ENCODE assay signal across 11 cellular contexts in the genomic region with DNA sequence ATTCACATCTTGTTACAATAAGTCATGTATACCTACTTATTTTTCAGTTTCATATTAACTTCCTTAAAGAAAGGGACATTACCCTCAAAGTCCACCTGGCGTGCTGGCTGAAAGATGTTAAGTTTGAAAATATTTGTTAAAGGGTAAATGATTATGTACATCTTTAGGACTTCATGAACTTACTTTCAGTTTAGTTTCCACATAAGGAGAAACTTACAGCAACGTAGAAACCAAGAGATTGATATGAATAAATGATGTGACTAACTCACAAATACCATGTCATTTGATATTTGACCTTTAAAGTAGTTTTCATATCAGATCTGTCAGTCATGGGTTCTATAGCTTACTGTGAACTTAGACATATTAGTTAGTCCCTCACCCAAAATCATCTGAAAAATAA. TPM values are rescaled to one million over a fixed set of nuclear protein-coding genes. Genes with fewer than 3 reads are reported as not detected.
A peak's percentile ranks its signal among the peaks of the same experiment; 100 is the strongest.
DNase-seq lines count a peak whose midpoint lies in the region; ATAC-seq and TF ChIP-seq lines count a peak whose summit lies in the region.
"Had no signal": no experiment of that assay in that cellular context is flagged by ENCODE, and none has a peak within 500 bp of the region (broad histone marks: within the 10 kb centered on the region; RNA-seq: fewer than 3 reads in every experiment).

No MANE protein-coding gene starts in this region.

- H2AK5ac ChIP-seq in trophoblast cell (ENCODE audit: low read length), result no peak overlapping the region

- H4K8ac ChIP-seq in trophoblast cell (ENCODE audit: low read depth, low read length), result no peak overlapping the region

- no peak overlapping the region for H2BK12ac ChIP-seq in trophoblast cell (ENCODE audit: low read length)

- CTCF ChIA-PET in HEK293T (lab: Yijun Ruan, JAX), result no interaction called here

- peaks cover 60% of the 10 kb centered on the region for H3K4me1 Mint-ChIP-seq in activated T-helper 1 cell treated with anti-CD3 and anti-CD28 coated beads, Interleukin-12 subunit alpha, Interleukin-12 subunit beta, Interleukin-2, Interleukin-4 antibody, amounts not matched to agents 30 ng/mL and 10 ng/mL and 1 ng/mL, durations not matched to agents 14 hours and 24 hours and 36 hours (ENCODE audit: low read depth)
- H3K4me1 Mint-ChIP-seq: brain had no signal

- H3K27ac Mint-ChIP-seq in activated T-helper 1 cell treated with anti-CD3 and anti-CD28 coated beads, Interleukin-12 subunit alpha, Interleukin-12 subunit beta, Interleukin-2, Interleukin-4 antibody, amounts not matched to agents 30 ng/mL and 10 ng/mL and 1 ng/mL, durations not matched to agents 14 hours and 24 hours and 36 hours, result peak overlapping the region; percentile 97
- H3K27ac Mint-ChIP-seq: brain had no signal

- no peak overlapping the region for H3K23ac ChIP-seq in trophoblast cell (ENCODE audit: low read length)

- H4K12ac ChIP-seq in trophoblast cell (ENCODE audit: low read depth, low read length), result no peak overlapping the region

- no peak overlapping the region for H3K18ac ChIP-seq in trophoblast cell (ENCODE audit: low read length)

- H3K27me3 ChIP-seq in BLaER1 treated with 17β-estradiol and CSF1 and Interleukin-3, amounts not matched to agents 10 nM and 100 nM, result no peaks in the 10 kb centered on the region
- H3K27me3 ChIP-seq in trophoblast cell (ENCODE audit: insufficient read depth, low read length), result no peaks in the 10 kb centered on the region
- H3K27me3 ChIP-seq: ovary had no signal

- H3K9me3 ChIP-seq in BLaER1 treated with 17β-estradiol and CSF1 and Interleukin-3, amounts not matched to agents 10 nM and 100 nM (replicated peaks in 1 of 11), result peaks cover 0 to 40% (median 13%) of the 10 kb centered on the region in 11 experiments; a peak in 15 of 22 replicates
- no peaks in the 10 kb centered on the region for H3K9me3 ChIP-seq in trophoblast cell (ENCODE audit: insufficient read depth, low read depth, low read length)
- H3K9me3 ChIP-seq: ovary had no signal

- H3K27me3 Mint-ChIP-seq in activated T-helper 1 cell treated with anti-CD3 and anti-CD28 coated beads, Interleukin-12 subunit alpha, Interleukin-12 subunit beta, Interleukin-2, Interleukin-4 antibody, amounts not matched to agents 30 ng/mL and 10 ng/mL and 1 ng/mL, durations not matched to agents 14 hours and 24 hours and 36 hours (ENCODE audit: insufficient read depth), result no peaks in the 10 kb centered on the region
- H3K27me3 Mint-ChIP-seq: brain had no signal

- H2BK5ac ChIP-seq in trophoblast cell (ENCODE audit: low read depth, low read length, poor library complexity), result no peak overlapping the region

- no peaks in the 10 kb centered on the region for H4K20me1 ChIP-seq in BLaER1 treated with 17β-estradiol and CSF1 and Interleukin-3, amounts not matched to agents 10 nM and 100 nM

- intact Hi-C loops in activated T-helper 1 cell treated with anti-CD3 and anti-CD28 coated beads, Interleukin-12 subunit alpha, Interleukin-12 subunit beta, Interleukin-2, Interleukin-4 antibody, amounts not matched to agents 30 ng/mL and 10 ng/mL and 1 ng/mL, durations not matched to agents 14 hours and 24 hours and 36 hours (cut with micrococcal nuclease), result loop anchor here (1.0 kb wide), 4 partner anchors 8 to 423 kb away; no protein-coding TSS in a partner anchor

- WGBS in trophoblast cell (ENCODE audit: extremely low coverage, insufficient coverage, insufficient read length), result no CpG with 5 or more reads among the region's 2 CpGs

- H3K9ac ChIP-seq in BLaER1 treated with 17β-estradiol and CSF1 and Interleukin-3, amounts not matched to agents 10 nM and 100 nM, result no peak overlapping the region; a peak in 1 of 22 replicates
- H3K9ac ChIP-seq in trophoblast cell (ENCODE audit: low read length), result no peak overlapping the region

- H4K91ac ChIP-seq in trophoblast cell (ENCODE audit: low read depth, low read length), result no peak overlapping the region

- H3K9me3 Mint-ChIP-seq in activated T-helper 1 cell treated with anti-CD3 and anti-CD28 coated beads, Interleukin-12 subunit alpha, Interleukin-12 subunit beta, Interleukin-2, Interleukin-4 antibody, amounts not matched to agents 30 ng/mL and 10 ng/mL and 1 ng/mL, durations not matched to agents 14 hours and 24 hours and 36 hours, result no peaks in the 10 kb centered on the region
- H3K9me3 Mint-ChIP-seq: brain had no signal

- peaks cover 3% of the 10 kb centered on the region for H3K79me1 ChIP-seq in trophoblast cell (ENCODE audit: low read length)

- no peak overlapping the region for H3K4me3 ChIP-seq in BLaER1 treated with 17β-estradiol and CSF1 and Interleukin-3, amounts not matched to agents 10 nM and 100 nM
- H3K4me3 ChIP-seq in trophoblast cell (ENCODE audit: low read depth, low read length), result no peak overlapping the region
- H3K4me3 ChIP-seq: ovary had no signal

- H3K36me3 Mint-ChIP-seq in activated T-helper 1 cell treated with anti-CD3 and anti-CD28 coated beads, Interleukin-12 subunit alpha, Interleukin-12 subunit beta, Interleukin-2, Interleukin-4 antibody, amounts not matched to agents 30 ng/mL and 10 ng/mL and 1 ng/mL, durations not matched to agents 14 hours and 24 hours and 36 hours (ENCODE audit: low read depth), result peaks cover 60% of the 10 kb centered on the region

- peak overlapping the region in 10 of 11 experiments; percentile 9 to 82 (median 76); a peak in 15 of 22 replicates for H3K27ac ChIP-seq in BLaER1 treated with 17β-estradiol and CSF1 and Interleukin-3, amounts not matched to agents 10 nM and 100 nM
- no peak overlapping the region for H3K27ac ChIP-seq in trophoblast cell (ENCODE audit: low read depth, low read length)
- H3K27ac ChIP-seq: ovary had no signal

- no peak overlapping the region for H2BK120ac ChIP-seq in trophoblast cell (ENCODE audit: insufficient read depth, low read length, poor library complexity)

- no peak for DNase-seq in activated T-helper 1 cell treated with anti-CD3 and anti-CD28 coated beads, Interleukin-12 subunit alpha, Interleukin-12 subunit beta, Interleukin-2, Interleukin-4 antibody, amounts not matched to agents 30 ng/mL and 10 ng/mL and 1 ng/mL, durations not matched to agents 14 hours and 24 hours and 36 hours (ENCODE audit: low spot score)
- DNase-seq in SKM-1 (lab: John Stamatoyannopoulos, UW; ENCODE audit: unreplicated experiment) (no peak), trophoblast cell (no peak), DMS114 treated with DMSO at 0.1 percent for 48 hours (lab: John Stamatoyannopoulos, UW; ENCODE audit: unreplicated experiment) (no peak), HEK293T (ENCODE audit: extremely low spot score) (no peak)
- DNase-seq: COR-L47 had no signal

- peaks cover 48 to 61% (median 57%) of the 10 kb centered on the region in 10 experiments for H3K4me1 ChIP-seq in BLaER1 treated with 17β-estradiol and CSF1 and Interleukin-3, amounts not matched to agents 10 nM and 100 nM
- H3K4me1 ChIP-seq in trophoblast cell (ENCODE audit: control insufficient read depth in 1 of 2, insufficient read depth in 2 of 2, low read length in 2 of 2), result peaks cover 2 to 4% of the 10 kb centered on the region in 2 experiments

- H2AFZ ChIP-seq in trophoblast cell (ENCODE audit: insufficient read depth, low read length, poor library complexity), result no peak overlapping the region

- POLR2A ChIA-PET in HEK293T (lab: Yijun Ruan, JAX), result no interaction called here

- H3K79me2 ChIP-seq in trophoblast cell (ENCODE audit: control insufficient read depth, insufficient read depth, low read length, poor library complexity), result no peaks in the 10 kb centered on the region

- H3K4me2 ChIP-seq in BLaER1 treated with 17β-estradiol and CSF1 and Interleukin-3, amounts not matched to agents 10 nM and 100 nM, result peak overlapping the region; percentile 67 to 85 (median 76)
- H3K4me2 ChIP-seq in trophoblast cell (ENCODE audit: low read length), result no peak overlapping the region

- peak; percentile 53 for ATAC-seq in GM19025 (IDR thresholded peaks at IDR 0.05; ENCODE audit: low read depth, unreplicated experiment)
- ATAC-seq in HG02938 (IDR thresholded peaks at IDR 0.05; ENCODE audit: unreplicated experiment), result peak; percentile 46

- peak overlapping the region; percentile 90 for H3K4me3 Mint-ChIP-seq in activated T-helper 1 cell treated with anti-CD3 and anti-CD28 coated beads, Interleukin-12 subunit alpha, Interleukin-12 subunit beta, Interleukin-2, Interleukin-4 antibody, amounts not matched to agents 30 ng/mL and 10 ng/mL and 1 ng/mL, durations not matched to agents 14 hours and 24 hours and 36 hours
- H3K4me3 Mint-ChIP-seq: brain had no signal

- no peak overlapping the region for H3K14ac ChIP-seq in trophoblast cell (ENCODE audit: low read length)

- H3K4ac ChIP-seq in trophoblast cell (ENCODE audit: low read depth, low read length), result no peak overlapping the region

- peaks cover 3 to 54% (median 39%) of the 10 kb centered on the region in 11 experiments; a peak in 19 of 22 replicates for H3K36me3 ChIP-seq in BLaER1 treated with 17β-estradiol and CSF1 and Interleukin-3, amounts not matched to agents 10 nM and 100 nM
- peaks cover 0 to 2% of the 10 kb centered on the region in 2 experiments for H3K36me3 ChIP-seq in trophoblast cell (ENCODE audit: control insufficient read depth in 1 of 2, insufficient read depth in 2 of 2, low read length in 2 of 2)
- H3K36me3 ChIP-seq: ovary had no signal

TF ChIP-seq in HEK293T, 16 proteins besides CTCF, POLR2A, EP300 and RAD21:
- no peak for TF ChIP-seq SUZ12 (IDR thresholded peaks at IDR 0.05)
- TF ChIP-seq SP1 (IDR thresholded peaks at IDR 0.05), result no peak
- no peak for TF ChIP-seq HDGF (IDR thresholded peaks at IDR 0.05; ENCODE audit: borderline replicate concordance)
- TF ChIP-seq ZNF384 (IDR thresholded peaks at IDR 0.05), result no peak
- no peak for TF ChIP-seq FOXM1 (IDR thresholded peaks at IDR 0.05; ENCODE audit: borderline replicate concordance)

RNA-seq across cellular contexts. Expression of a gene that starts 2.1 kb away (rescaled TPM):
- total RNA-seq in activated T-helper 1 cell treated with anti-CD3 and anti-CD28 coated beads, Interleukin-12 subunit alpha, Interleukin-12 subunit beta, Interleukin-2, Interleukin-4 antibody, amounts not matched to agents 30 ng/mL and 10 ng/mL and 1 ng/mL, durations not matched to agents 14 hours and 24 hours and 36 hours, result 371 and 395 TPM in 2 replicates
- 2.8 TPM in 2 replicates for polyA plus RNA-seq in trophoblast cell (2013)

RNA-seq across cellular contexts. Expression of a gene that starts 59.7 kb away (rescaled TPM):
- total RNA-seq in activated T-helper 1 cell treated with anti-CD3 and anti-CD28 coated beads, Interleukin-12 subunit alpha, Interleukin-12 subunit beta, Interleukin-2, Interleukin-4 antibody, amounts not matched to agents 30 ng/mL and 10 ng/mL and 1 ng/mL, durations not matched to agents 14 hours and 24 hours and 36 hours, result 0.15 TPM in 1 of 2 replicates, not detected in the other
- polyA plus RNA-seq in trophoblast cell (2013), result not detected in 2 replicates
